Comparison of ENCODE assay signal across 1 cellular context in the genomic region with DNA sequence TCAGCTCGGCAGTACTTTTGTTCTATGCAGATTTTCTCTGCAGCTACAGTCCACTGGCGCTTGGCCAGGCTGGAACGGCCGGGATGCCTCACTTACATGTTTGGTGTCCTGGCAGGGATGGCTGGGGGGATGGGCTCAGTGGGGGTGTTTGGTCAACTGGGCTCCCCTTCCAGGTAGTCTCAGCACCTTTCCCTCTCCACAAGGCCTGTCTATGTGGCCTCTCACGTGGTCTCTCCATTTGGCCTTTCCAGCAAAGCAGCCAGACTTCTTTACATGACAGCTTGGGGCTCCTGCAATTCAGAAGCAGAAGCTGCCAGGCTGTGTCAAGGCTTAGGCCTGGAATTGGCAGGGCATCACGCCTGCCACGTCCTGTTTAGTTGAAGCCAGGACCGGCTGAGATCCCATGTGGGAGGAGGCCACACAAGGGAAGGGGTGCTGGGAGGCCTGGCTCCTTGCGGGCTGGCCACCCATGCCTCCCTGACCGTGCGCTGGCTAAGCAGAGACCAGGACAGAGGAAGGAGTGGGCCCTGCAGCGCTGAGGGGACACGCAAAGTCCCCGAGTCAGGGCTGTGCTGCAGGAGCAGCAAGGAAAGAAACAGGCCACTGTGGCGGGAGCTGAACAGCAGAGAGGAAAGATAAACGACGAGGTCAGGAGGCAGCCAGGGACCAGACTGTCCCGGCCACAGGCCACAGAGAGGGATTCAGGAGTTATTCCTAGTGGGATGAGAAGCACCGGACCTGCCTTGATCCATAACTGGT.
TF ChIP-seq lines count a peak whose summit lies in the region.

No MANE protein-coding gene starts in this region.

TF ChIP-seq in HepG2, 621 proteins besides CTCF, POLR2A, EP300 and RAD21 (continued from another document and continues in another):
- TF ChIP-seq, protein P1, sequence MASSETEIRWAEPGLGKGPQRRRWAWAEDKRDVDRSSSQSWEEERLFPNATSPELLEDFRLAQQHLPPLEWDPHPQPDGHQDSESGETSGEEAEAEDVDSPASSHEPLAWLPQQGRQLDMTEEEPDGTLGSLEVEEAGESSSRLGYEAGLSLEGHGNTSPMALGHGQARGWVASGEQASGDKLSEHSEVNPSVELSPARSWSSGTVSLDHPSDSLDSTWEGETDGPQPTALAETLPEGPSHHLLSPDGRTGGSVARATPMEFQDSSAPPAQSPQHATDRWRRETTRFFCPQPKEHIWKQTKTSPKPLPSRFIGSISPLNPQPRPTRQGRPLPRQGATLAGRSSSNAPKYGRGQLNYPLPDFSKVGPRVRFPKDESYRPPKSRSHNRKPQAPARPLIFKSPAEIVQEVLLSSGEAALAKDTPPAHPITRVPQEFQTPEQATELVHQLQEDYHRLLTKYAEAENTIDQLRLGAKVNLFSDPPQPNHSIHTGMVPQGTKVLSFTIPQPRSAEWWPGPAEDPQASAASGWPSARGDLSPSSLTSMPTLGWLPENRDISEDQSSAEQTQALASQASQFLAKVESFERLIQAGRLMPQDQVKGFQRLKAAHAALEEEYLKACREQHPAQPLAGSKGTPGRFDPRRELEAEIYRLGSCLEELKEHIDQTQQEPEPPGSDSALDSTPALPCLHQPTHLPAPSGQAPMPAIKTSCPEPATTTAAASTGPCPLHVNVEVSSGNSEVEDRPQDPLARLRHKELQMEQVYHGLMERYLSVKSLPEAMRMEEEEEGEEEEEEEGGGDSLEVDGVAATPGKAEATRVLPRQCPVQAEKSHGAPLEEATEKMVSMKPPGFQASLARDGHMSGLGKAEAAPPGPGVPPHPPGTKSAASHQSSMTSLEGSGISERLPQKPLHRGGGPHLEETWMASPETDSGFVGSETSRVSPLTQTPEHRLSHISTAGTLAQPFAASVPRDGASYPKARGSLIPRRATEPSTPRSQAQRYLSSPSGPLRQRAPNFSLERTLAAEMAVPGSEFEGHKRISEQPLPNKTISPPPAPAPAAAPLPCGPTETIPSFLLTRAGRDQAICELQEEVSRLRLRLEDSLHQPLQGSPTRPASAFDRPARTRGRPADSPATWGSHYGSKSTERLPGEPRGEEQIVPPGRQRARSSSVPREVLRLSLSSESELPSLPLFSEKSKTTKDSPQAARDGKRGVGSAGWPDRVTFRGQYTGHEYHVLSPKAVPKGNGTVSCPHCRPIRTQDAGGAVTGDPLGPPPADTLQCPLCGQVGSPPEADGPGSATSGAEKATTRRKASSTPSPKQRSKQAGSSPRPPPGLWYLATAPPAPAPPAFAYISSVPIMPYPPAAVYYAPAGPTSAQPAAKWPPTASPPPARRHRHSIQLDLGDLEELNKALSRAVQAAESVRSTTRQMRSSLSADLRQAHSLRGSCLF (CRISPR knock-in tag; IDR thresholded peaks at IDR 0.05; ENCODE audit: borderline replicate concordance), result no peak
- TF ChIP-seq, protein P2, sequence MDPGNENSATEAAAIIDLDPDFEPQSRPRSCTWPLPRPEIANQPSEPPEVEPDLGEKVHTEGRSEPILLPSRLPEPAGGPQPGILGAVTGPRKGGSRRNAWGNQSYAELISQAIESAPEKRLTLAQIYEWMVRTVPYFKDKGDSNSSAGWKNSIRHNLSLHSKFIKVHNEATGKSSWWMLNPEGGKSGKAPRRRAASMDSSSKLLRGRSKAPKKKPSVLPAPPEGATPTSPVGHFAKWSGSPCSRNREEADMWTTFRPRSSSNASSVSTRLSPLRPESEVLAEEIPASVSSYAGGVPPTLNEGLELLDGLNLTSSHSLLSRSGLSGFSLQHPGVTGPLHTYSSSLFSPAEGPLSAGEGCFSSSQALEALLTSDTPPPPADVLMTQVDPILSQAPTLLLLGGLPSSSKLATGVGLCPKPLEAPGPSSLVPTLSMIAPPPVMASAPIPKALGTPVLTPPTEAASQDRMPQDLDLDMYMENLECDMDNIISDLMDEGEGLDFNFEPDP (CRISPR knock-in tag; conservative IDR thresholded peaks at IDR 0.05), result 0 out of 2 replicates have a peak, but pooled peaks have one; percentile 52
- no peak for TF ChIP-seq RBM22 (optimal IDR thresholded peaks at IDR 0.05; ENCODE audit: low read length)
- no peak; the same call in 1 of the 2 replicates for TF ChIP-seq ZNF746 (CRISPR knock-in tag; IDR thresholded peaks at IDR 0.05)
- peak; percentile 41; the same call in 1 of the 2 replicates for TF ChIP-seq MYC (CRISPR knock-in tag; IDR thresholded peaks at IDR 0.05; ENCODE audit: borderline replicate concordance)
- no peak for TF ChIP-seq ZIK1 (CRISPR knock-in tag; IDR thresholded peaks at IDR 0.05; ENCODE audit: borderline replicate concordance, low read depth)
- TF ChIP-seq ZNF775 (CRISPR knock-in tag; IDR thresholded peaks at IDR 0.05; ENCODE audit: borderline replicate concordance), result no peak
- TF ChIP-seq IRF2 (CRISPR knock-in tag; IDR thresholded peaks at IDR 0.05), result no peak
- no peak for TF ChIP-seq JDP2 (CRISPR knock-in tag; IDR thresholded peaks at IDR 0.05; ENCODE audit: borderline replicate concordance)
- TF ChIP-seq JUNB (CRISPR knock-in tag; IDR thresholded peaks at IDR 0.05; ENCODE audit: borderline replicate concordance), result no peak
- TF ChIP-seq ZFP41 (CRISPR knock-in tag; IDR thresholded peaks at IDR 0.05; ENCODE audit: borderline replicate concordance), result no peak
- no peak for TF ChIP-seq FOXP1 (IDR thresholded peaks at IDR 0.05)
- no peak for TF ChIP-seq FOXP1 (CRISPR knock-in tag; IDR thresholded peaks at IDR 0.05)
- TF ChIP-seq, protein P3, sequence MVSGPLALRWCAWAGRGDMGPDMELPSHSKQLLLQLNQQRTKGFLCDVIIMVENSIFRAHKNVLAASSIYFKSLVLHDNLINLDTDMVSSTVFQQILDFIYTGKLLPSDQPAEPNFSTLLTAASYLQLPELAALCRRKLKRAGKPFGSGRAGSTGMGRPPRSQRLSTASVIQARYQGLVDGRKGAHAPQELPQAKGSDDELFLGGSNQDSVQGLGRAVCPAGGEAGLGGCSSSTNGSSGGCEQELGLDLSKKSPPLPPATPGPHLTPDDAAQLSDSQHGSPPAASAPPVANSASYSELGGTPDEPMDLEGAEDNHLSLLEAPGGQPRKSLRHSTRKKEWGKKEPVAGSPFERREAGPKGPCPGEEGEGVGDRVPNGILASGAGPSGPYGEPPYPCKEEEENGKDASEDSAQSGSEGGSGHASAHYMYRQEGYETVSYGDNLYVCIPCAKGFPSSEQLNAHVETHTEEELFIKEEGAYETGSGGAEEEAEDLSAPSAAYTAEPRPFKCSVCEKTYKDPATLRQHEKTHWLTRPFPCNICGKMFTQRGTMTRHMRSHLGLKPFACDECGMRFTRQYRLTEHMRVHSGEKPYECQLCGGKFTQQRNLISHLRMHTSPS (CRISPR knock-in tag; IDR thresholded peaks at IDR 0.05; ENCODE audit: low read depth), result no peak
- TF ChIP-seq, protein P4, sequence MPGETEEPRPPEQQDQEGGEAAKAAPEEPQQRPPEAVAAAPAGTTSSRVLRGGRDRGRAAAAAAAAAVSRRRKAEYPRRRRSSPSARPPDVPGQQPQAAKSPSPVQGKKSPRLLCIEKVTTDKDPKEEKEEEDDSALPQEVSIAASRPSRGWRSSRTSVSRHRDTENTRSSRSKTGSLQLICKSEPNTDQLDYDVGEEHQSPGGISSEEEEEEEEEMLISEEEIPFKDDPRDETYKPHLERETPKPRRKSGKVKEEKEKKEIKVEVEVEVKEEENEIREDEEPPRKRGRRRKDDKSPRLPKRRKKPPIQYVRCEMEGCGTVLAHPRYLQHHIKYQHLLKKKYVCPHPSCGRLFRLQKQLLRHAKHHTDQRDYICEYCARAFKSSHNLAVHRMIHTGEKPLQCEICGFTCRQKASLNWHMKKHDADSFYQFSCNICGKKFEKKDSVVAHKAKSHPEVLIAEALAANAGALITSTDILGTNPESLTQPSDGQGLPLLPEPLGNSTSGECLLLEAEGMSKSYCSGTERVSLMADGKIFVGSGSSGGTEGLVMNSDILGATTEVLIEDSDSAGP (CRISPR knock-in tag; IDR thresholded peaks at IDR 0.05; ENCODE audit: borderline replicate concordance), result no peak; the same call in 1 of the 2 replicates
- no peak for TF ChIP-seq ZNF263 (CRISPR knock-in tag; IDR thresholded peaks at IDR 0.05)
- no peak for TF ChIP-seq MAFG (CRISPR knock-in tag; IDR thresholded peaks at IDR 0.05)
- peak; percentile 44; the same call in 1 of the 2 replicates for TF ChIP-seq KDM3A (CRISPR knock-in tag; IDR thresholded peaks at IDR 0.05; ENCODE audit: low read depth)
- TF ChIP-seq, protein P5, sequence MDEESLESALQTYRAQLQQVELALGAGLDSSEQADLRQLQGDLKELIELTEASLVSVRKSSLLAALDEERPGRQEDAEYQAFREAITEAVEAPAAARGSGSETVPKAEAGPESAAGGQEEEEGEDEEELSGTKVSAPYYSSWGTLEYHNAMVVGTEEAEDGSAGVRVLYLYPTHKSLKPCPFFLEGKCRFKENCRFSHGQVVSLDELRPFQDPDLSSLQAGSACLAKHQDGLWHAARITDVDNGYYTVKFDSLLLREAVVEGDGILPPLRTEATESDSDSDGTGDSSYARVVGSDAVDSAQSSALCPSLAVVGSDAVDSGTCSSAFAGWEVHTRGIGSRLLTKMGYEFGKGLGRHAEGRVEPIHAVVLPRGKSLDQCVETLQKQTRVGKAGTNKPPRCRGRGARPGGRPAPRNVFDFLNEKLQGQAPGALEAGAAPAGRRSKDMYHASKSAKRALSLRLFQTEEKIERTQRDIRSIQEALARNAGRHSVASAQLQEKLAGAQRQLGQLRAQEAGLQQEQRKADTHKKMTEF (CRISPR knock-in tag; IDR thresholded peaks at IDR 0.05), result no peak
- no peak for TF ChIP-seq PHF5A (CRISPR knock-in tag; IDR thresholded peaks at IDR 0.05; ENCODE audit: low read depth, unreplicated experiment)
- TF ChIP-seq, protein P6, sequence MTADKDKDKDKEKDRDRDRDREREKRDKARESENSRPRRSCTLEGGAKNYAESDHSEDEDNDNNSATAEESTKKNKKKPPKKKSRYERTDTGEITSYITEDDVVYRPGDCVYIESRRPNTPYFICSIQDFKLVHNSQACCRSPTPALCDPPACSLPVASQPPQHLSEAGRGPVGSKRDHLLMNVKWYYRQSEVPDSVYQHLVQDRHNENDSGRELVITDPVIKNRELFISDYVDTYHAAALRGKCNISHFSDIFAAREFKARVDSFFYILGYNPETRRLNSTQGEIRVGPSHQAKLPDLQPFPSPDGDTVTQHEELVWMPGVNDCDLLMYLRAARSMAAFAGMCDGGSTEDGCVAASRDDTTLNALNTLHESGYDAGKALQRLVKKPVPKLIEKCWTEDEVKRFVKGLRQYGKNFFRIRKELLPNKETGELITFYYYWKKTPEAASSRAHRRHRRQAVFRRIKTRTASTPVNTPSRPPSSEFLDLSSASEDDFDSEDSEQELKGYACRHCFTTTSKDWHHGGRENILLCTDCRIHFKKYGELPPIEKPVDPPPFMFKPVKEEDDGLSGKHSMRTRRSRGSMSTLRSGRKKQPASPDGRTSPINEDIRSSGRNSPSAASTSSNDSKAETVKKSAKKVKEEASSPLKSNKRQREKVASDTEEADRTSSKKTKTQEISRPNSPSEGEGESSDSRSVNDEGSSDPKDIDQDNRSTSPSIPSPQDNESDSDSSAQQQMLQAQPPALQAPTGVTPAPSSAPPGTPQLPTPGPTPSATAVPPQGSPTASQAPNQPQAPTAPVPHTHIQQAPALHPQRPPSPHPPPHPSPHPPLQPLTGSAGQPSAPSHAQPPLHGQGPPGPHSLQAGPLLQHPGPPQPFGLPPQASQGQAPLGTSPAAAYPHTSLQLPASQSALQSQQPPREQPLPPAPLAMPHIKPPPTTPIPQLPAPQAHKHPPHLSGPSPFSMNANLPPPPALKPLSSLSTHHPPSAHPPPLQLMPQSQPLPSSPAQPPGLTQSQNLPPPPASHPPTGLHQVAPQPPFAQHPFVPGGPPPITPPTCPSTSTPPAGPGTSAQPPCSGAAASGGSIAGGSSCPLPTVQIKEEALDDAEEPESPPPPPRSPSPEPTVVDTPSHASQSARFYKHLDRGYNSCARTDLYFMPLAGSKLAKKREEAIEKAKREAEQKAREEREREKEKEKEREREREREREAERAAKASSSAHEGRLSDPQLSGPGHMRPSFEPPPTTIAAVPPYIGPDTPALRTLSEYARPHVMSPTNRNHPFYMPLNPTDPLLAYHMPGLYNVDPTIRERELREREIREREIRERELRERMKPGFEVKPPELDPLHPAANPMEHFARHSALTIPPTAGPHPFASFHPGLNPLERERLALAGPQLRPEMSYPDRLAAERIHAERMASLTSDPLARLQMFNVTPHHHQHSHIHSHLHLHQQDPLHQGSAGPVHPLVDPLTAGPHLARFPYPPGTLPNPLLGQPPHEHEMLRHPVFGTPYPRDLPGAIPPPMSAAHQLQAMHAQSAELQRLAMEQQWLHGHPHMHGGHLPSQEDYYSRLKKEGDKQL (CRISPR knock-in tag; IDR thresholded peaks at IDR 0.05; ENCODE audit: low read depth), result no peak
- TF ChIP-seq, protein P7, sequence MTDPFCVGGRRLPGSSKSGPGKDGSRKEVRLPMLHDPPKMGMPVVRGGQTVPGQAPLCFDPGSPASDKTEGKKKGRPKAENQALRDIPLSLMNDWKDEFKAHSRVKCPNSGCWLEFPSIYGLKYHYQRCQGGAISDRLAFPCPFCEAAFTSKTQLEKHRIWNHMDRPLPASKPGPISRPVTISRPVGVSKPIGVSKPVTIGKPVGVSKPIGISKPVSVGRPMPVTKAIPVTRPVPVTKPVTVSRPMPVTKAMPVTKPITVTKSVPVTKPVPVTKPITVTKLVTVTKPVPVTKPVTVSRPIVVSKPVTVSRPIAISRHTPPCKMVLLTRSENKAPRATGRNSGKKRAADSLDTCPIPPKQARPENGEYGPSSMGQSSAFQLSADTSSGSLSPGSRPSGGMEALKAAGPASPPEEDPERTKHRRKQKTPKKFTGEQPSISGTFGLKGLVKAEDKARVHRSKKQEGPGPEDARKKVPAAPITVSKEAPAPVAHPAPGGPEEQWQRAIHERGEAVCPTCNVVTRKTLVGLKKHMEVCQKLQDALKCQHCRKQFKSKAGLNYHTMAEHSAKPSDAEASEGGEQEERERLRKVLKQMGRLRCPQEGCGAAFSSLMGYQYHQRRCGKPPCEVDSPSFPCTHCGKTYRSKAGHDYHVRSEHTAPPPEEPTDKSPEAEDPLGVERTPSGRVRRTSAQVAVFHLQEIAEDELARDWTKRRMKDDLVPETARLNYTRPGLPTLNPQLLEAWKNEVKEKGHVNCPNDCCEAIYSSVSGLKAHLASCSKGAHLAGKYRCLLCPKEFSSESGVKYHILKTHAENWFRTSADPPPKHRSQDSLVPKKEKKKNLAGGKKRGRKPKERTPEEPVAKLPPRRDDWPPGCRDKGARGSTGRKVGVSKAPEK (CRISPR knock-in tag; IDR thresholded peaks at IDR 0.05; ENCODE audit: borderline replicate concordance), result no peak; the same call in 1 of the 2 replicates
- no peak for TF ChIP-seq MED1 (CRISPR knock-in tag; IDR thresholded peaks at IDR 0.05)
- TF ChIP-seq NONO (IDR thresholded peaks at IDR 0.05), result no peak
- no peak for TF ChIP-seq NONO (CRISPR knock-in tag; conservative IDR thresholded peaks at IDR 0.05)
- no peak for TF ChIP-seq GZF1 (CRISPR knock-in tag; IDR thresholded peaks at IDR 0.05)
- no peak for TF ChIP-seq NPAS2 (CRISPR knock-in tag; IDR thresholded peaks at IDR 0.05; ENCODE audit: borderline replicate concordance)
- no peak for TF ChIP-seq FOXA1 (IDR thresholded peaks at IDR 0.05)
- TF ChIP-seq FOXA1 (CRISPR knock-in tag; IDR thresholded peaks at IDR 0.05), result no peak
